23 cellular contexts compared by ENCODE assay signal in genomic region chr4:186717556-186717955, GRCh38. TPM values are rescaled to one million over a fixed set of nuclear protein-coding genes. Genes with fewer than 3 reads are reported as not detected.
DNase-seq lines count a peak whose midpoint lies in the region; ATAC-seq, FAIRE-seq and TF ChIP-seq lines count a peak whose summit lies in the region.
"Had no signal": no experiment of that assay in that cellular context is flagged by ENCODE, and none has a peak within 500 bp of the region (broad histone marks: within the 10 kb centered on the region; RNA-seq: fewer than 3 reads in every experiment).

No MANE protein-coding gene starts in this region.

- POLR2A ChIA-PET in HepG2 (lab: Yijun Ruan, JAX): no interaction called here

- WGBS in HepG2 (ENCODE audit: low lambda C conversion rate): 100% methylated on average over 4 of the region's 4 CpGs
- 93% methylated on average over 4 of the region's 4 CpGs for WGBS in right lobe of liver (ENCODE audit: insufficient coverage, low coverage, low lambda C conversion rate, missing lambda C conversion rate)
- WGBS in tibial nerve, 2 donors: 97% methylated on average over 4 of the region's 4 CpGs

- H4K20me1 ChIP-seq in HepG2 (ENCODE audit: insufficient read depth, low read length): peaks cover 63% of the 10 kb centered on the region

- H3K36me3 ChIP-seq in HepG2 (replicated peaks in 1 of 2; ENCODE audit: control insufficient read depth in 1 of 2, insufficient read depth in 2 of 2, low read length in 2 of 2) (peaks cover 3 to 4% of the 10 kb centered on the region in 2 experiments; a peak in 3 of 5 replicates), right lobe of liver (no peaks in the 10 kb centered on the region), mucosa of descending colon (ENCODE audit: low read depth) (no peaks in the 10 kb centered on the region), lower lobe of right lung (no peaks in the 10 kb centered on the region), tibial nerve (no peaks in the 10 kb centered on the region)

- H3K79me2 ChIP-seq in HepG2 (ENCODE audit: insufficient read depth, low read length): peaks cover 97% of the 10 kb centered on the region

- in situ Hi-C loops in HepG2 (cut with HindIII; ENCODE audit: extremely low pct_ligation_motif_present, low pct_unique_long_range_greater_than_20kb): no loop called here

- no peak overlapping the region for H3K4me2 ChIP-seq in HepG2 (ENCODE audit: low read depth, low read length)
- H3K4me2 ChIP-seq: KMS-11 had no signal

- H3K4me3 ChIP-seq in HepG2 (replicated peaks in 1 of 3; ENCODE audit: insufficient read depth in 1 of 3, low read depth in 2 of 3, low read length in 3 of 3): no peak overlapping the region
- H3K4me3 ChIP-seq in right lobe of liver: no peak overlapping the region
- no peak overlapping the region for H3K4me3 ChIP-seq in epithelial cell of esophagus (ENCODE audit: low read length)
- H3K4me3 ChIP-seq in mucosa of descending colon: no peak overlapping the region
- no peak overlapping the region for H3K4me3 ChIP-seq in lower lobe of right lung
- no peak overlapping the region for H3K4me3 ChIP-seq in tibial nerve

- no peak overlapping the region for H3K27ac ChIP-seq in HepG2 (ENCODE audit: extremely low read length, insufficient read depth, low read length)
- no peak overlapping the region for H3K27ac ChIP-seq in right lobe of liver
- no peak overlapping the region for H3K27ac ChIP-seq in lower lobe of right lung
- no peak overlapping the region for H3K27ac ChIP-seq in tibial nerve
- H3K27ac ChIP-seq: KMS-11 had no signal

- no peak overlapping the region for H2AFZ ChIP-seq in HepG2 (ENCODE audit: low read length)

- H3K9ac ChIP-seq in HepG2 (ENCODE audit: insufficient read depth, low read depth, low read length): no peak overlapping the region
- H3K9ac ChIP-seq: KMS-11 had no signal

- TF ChIP-seq CTCF in HepG2 (CRISPR knock-in tag; IDR thresholded peaks at IDR 0.05): no peak
- TF ChIP-seq CTCF in right lobe of liver (IDR thresholded peaks at IDR 0.05): no peak
- no peak for TF ChIP-seq CTCF in epithelial cell of esophagus (IDR thresholded peaks at IDR 0.05; ENCODE audit: insufficient read depth, low read depth, low read length, missing control alignments)
- TF ChIP-seq CTCF in mucosa of descending colon (IDR thresholded peaks at IDR 0.05): no peak
- no peak for TF ChIP-seq CTCF in lower lobe of right lung (IDR thresholded peaks at IDR 0.05)
- no peak for TF ChIP-seq CTCF in tibial nerve (IDR thresholded peaks at IDR 0.05)

- intact Hi-C loops in HepG2 (cut with micrococcal nuclease; ENCODE audit: unreplicated experiment) (no loop called here), right lobe of liver (cut with DNase I) (no loop called here), mucosa of descending colon (cut with DNase I, micrococcal nuclease) (no loop called here), lower lobe of right lung (cut with DNase I) (no loop called here)

- no TSS peak for BruUV-seq in HepG2 (replicated peaks; lab: Mats Ljungman, UMichigan)

- FAIRE-seq in HepG2 (lab: Jason Lieb, UNC): no peak
- FAIRE-seq: A204.1, D721Med, GM19239 had no signal

- H3K9me3 ChIP-seq in HepG2 (ENCODE audit: low read length) (peaks cover 14% of the 10 kb centered on the region), right lobe of liver (no peaks in the 10 kb centered on the region), mucosa of descending colon (peaks cover 6% of the 10 kb centered on the region), lower lobe of right lung (peaks cover 13% of the 10 kb centered on the region), tibial nerve (peaks cover 0 to 12% (median 2%) of the 10 kb centered on the region in 4 donors)

- TF ChIP-seq EP300 in HepG2 (IDR thresholded peaks at IDR 0.05; ENCODE audit: low read depth in 2 of 2, low read length in 2 of 2): no peak
- TF ChIP-seq EP300 in HepG2 (CRISPR knock-in tag; IDR thresholded peaks at IDR 0.05; ENCODE audit: borderline replicate concordance): no peak
- no peak for TF ChIP-seq EP300 in tibial nerve (IDR thresholded peaks at IDR 0.05)

- TF ChIP-seq POLR2A in HepG2 (IDR thresholded peaks at IDR 0.05; ENCODE audit: insufficient read depth in 1 of 2, low read depth in 2 of 2, low read length in 2 of 2) (no peak), right lobe of liver (IDR thresholded peaks at IDR 0.05) (no peak), tibial nerve (IDR thresholded peaks at IDR 0.05) (no peak)

- DNase-seq in HepG2 (ENCODE audit: low spot score): no peak
- no peak for DNase-seq in right lobe of liver
- peak; percentile 92 for DNase-seq in epithelial cell of esophagus (ENCODE audit: low read depth)
- no peak for DNase-seq in mucosa of descending colon
- no peak for DNase-seq in cerebellar cortex (ENCODE audit: low spot score)
- no peak for DNase-seq in activated T-cell treated with anti-CD3 and anti-CD28 coated beads for 4 hours
- no peak for DNase-seq in lower lobe of right lung
- no peak for DNase-seq in tibial nerve (ENCODE audit: low spot score in 2 of 2)
- DNase-seq: EL; GF-D8; GOT3; NCI-H1105 treated with DMSO at 0.1 percent for 48 hours; NCI-H2029 treated with DMSO at 0.1 percent for 48 hours; NCI-H345; NCI-H524; NCI-H774; NK-92 treated with Interleukin-12 subunit alpha and Interleukin-12 subunit beta, amount 100 ng/mL, for 24 hours had no signal

- no peak for ATAC-seq in HepG2
- no peak for ATAC-seq in right lobe of liver
- peak; percentile 37 for ATAC-seq in mucosa of descending colon
- ATAC-seq in lower lobe of right lung: no peak
- ATAC-seq: HCT116 had no signal

- H3K4me1 ChIP-seq in HepG2 (ENCODE audit: insufficient read depth, low read length) (peaks cover 73% of the 10 kb centered on the region), right lobe of liver (peaks cover 0 to 3% (median 0%) of the 10 kb centered on the region in 4 donors), mucosa of descending colon (ENCODE audit: low read depth) (no peaks in the 10 kb centered on the region), lower lobe of right lung (no peaks in the 10 kb centered on the region), tibial nerve (peaks cover 0 to 38% (median 0%) of the 10 kb centered on the region in 4 donors)

- H3K27me3 ChIP-seq in HepG2 (ENCODE audit: control insufficient read depth in 1 of 2, insufficient read depth in 2 of 2, low read length in 2 of 2): no peaks in the 10 kb centered on the region
- no peaks in the 10 kb centered on the region for H3K27me3 ChIP-seq in right lobe of liver
- H3K27me3 ChIP-seq in lower lobe of right lung (ENCODE audit: low read depth): no peaks in the 10 kb centered on the region
- no peaks in the 10 kb centered on the region for H3K27me3 ChIP-seq in tibial nerve

- CTCF ChIA-PET in HepG2 (lab: Yijun Ruan, JAX; ENCODE audit: low intra/inter-chr PET ratio, low total read pairs): no interaction called here

- TF ChIP-seq RAD21 in HepG2 (CRISPR knock-in tag; IDR thresholded peaks at IDR 0.05): no peak

TF ChIP-seq in HepG2, 621 proteins besides CTCF, POLR2A, EP300 and RAD21:
- TF ChIP-seq CBX5 (CRISPR knock-in tag; IDR thresholded peaks at IDR 0.05; ENCODE audit: borderline replicate concordance) (no peak), RBFOX2 (IDR thresholded peaks at IDR 0.05; ENCODE audit: low read depth, low read length) (0 out of 2 replicates have a peak, but pooled peaks have one; percentile 21)

RNA-seq across cellular contexts. Expression of gene FAT1, which starts 6.1 kb away (rescaled TPM):
- total RNA-seq in HepG2 (2016; rRNA removed; fragmentation: Illumina TruSeq; extraction: Trizol): 176 and 185 TPM in 2 replicates
- total RNA-seq in HepG2 (2016; cell fraction: cytosol; rRNA removed; fragmentation: Illumina TruSeq; extraction: Trizol; ENCODE audit: low read depth): 74.9 and 87.3 TPM in 2 replicates
- 158 and 182 TPM in 2 replicates for total RNA-seq in HepG2 (2016; cell fraction: insoluble cytoplasmic fraction; rRNA removed; fragmentation: Illumina TruSeq; extraction: Trizol)
- total RNA-seq in HepG2 (2016; cell fraction: membrane; rRNA removed; fragmentation: Illumina TruSeq; extraction: Trizol): 361 and 484 TPM in 2 replicates
- 203 and 219 TPM in 2 replicates for total RNA-seq in HepG2 (2016; cell fraction: nucleus; rRNA removed; fragmentation: Illumina TruSeq; extraction: Trizol)
- polyA plus RNA-seq in HepG2 (2011; rRNA removed): 193 and 216 TPM in 2 replicates
- polyA plus RNA-seq in HepG2 (2011; cell fraction: cytosol; rRNA removed): 145 and 153 TPM in 2 replicates
- polyA plus RNA-seq in HepG2 (2011; cell fraction: nucleus; rRNA removed): 169 and 173 TPM in 2 replicates
- 84.5 and 103 TPM in 2 replicates for polyA plus RNA-seq in HepG2 (2012)
- 2.5 and 3.2 TPM in 2 replicates for polyA plus RNA-seq in HepG2 (2016; cell fraction: cytosol; fragmentation: Illumina TruSeq; extraction: Trizol; ENCODE audit: low read depth)
- 34.1 and 47.0 TPM in 2 replicates for polyA plus RNA-seq in HepG2 (2016; cell fraction: insoluble cytoplasmic fraction; fragmentation: Illumina TruSeq; extraction: Trizol; ENCODE audit: low read depth)
- 7.0 and 7.3 TPM in 2 replicates for polyA plus RNA-seq in HepG2 (2016; cell fraction: membrane; fragmentation: Illumina TruSeq; extraction: Trizol; ENCODE audit: low read depth)
- polyA plus RNA-seq in HepG2 (2016; cell fraction: nucleus; fragmentation: Illumina TruSeq; extraction: Trizol; ENCODE audit: insufficient read depth, low read depth): 164 and 179 TPM in 2 replicates
- 311 and 1,912 TPM in 2 replicates for polyA minus RNA-seq in HepG2 (2011; rRNA and poly(A)+ RNA removed; ENCODE audit: low replicate concordance)
- 510 and 534 TPM in 2 replicates for polyA minus RNA-seq in HepG2 (2011; cell fraction: cytosol; rRNA and poly(A)+ RNA removed)
- polyA minus RNA-seq in HepG2 (2011; cell fraction: nucleus; rRNA and poly(A)+ RNA removed): 531 and 554 TPM in 2 replicates
- total RNA-seq in right lobe of liver: 100 to 1,000 TPM in 2 of 6 experiments, 10 to 100 TPM in 4; 32.9 to 173 (median 69.7) TPM
- total RNA-seq in mucosa of descending colon: 100 to 1,000 TPM; 241 to 337 (median 259) TPM
- total RNA-seq in lower lobe of right lung: 106 TPM
- total RNA-seq in tibial nerve: 100 to 1,000 TPM in 1 of 4 donors, 10 to 100 TPM in 3; 85.2 to 119 (median 91.6) TPM
- polyA plus RNA-seq: CD14-positive monocyte had no signal
